ENCODE assay signal across 9 cellular contexts in the genomic region with DNA sequence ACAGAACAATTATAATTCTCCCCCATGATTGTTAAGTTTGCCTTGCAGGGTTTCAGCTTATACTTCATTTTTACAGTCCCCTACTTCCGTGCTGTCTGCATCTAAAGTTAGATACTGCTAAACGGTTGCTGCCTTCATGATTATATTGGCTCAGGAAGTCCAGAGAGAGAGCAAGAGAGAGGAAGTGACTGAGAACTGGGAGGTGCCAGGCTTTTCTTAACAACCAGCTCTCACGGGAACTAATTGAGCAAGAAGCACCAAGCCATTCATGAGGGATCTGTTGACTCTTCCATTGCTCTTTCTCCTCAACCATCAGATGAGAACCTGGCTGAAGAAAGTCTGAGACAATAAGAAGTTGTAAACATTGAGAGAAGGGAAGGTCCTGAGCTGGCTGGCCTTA.
DNase-seq lines count a peak whose midpoint lies in the region; ATAC-seq and TF ChIP-seq lines count a peak whose summit lies in the region.
"Had no signal": no experiment of that assay in that cellular context is flagged by ENCODE, and none has a peak within 500 bp of the region (broad histone marks: within the 10 kb centered on the region; RNA-seq: fewer than 3 reads in every experiment).

No MANE protein-coding gene starts in this region.

- H3K9me3 Mint-ChIP-seq in chondrocyte (ENCODE audit: low read depth): peaks cover 2% of the 10 kb centered on the region
- H3K9me3 Mint-ChIP-seq: neural crest cell had no signal

- no peaks in the 10 kb centered on the region for H3K36me3 Mint-ChIP-seq in chondrocyte (ENCODE audit: low read depth)

- ATAC-seq in sciatic nerve: peak; percentile 75
- ATAC-seq in GM21390 (IDR thresholded peaks at IDR 0.05; ENCODE audit: unreplicated experiment): no peak
- no peak for ATAC-seq in GM19023 (IDR thresholded peaks at IDR 0.05; ENCODE audit: unreplicated experiment)

- intact Hi-C loops in sciatic nerve (cut with DNase I): no loop called here

- H3K4me1 Mint-ChIP-seq in chondrocyte (ENCODE audit: low read depth): peaks cover 27% of the 10 kb centered on the region

- TF ChIP-seq CTCF in chondrocyte (IDR thresholded peaks at IDR 0.05): no peak

- no peaks in the 10 kb centered on the region for H3K27me3 Mint-ChIP-seq in chondrocyte (ENCODE audit: low read depth)

- DNase-seq in DMS53 (lab: John Stamatoyannopoulos, UW) (peak; percentile 23), DMS53 treated with DMSO at 0.1 percent for 48 hours (lab: John Stamatoyannopoulos, UW; ENCODE audit: unreplicated experiment) (no peak), NCI-H1436 treated with DMSO at 0.1 percent for 48 hours (lab: John Stamatoyannopoulos, UW) (peak; percentile 65), chondrocyte (ENCODE audit: low spot score) (no peak), sciatic nerve (ENCODE audit: low spot score) (no peak), EL (no peak)

- H3K4me3 Mint-ChIP-seq in chondrocyte (ENCODE audit: unreplicated experiment): no peak overlapping the region
- H3K4me3 Mint-ChIP-seq: neural crest cell had no signal

- peak overlapping the region; percentile 67 for H3K27ac Mint-ChIP-seq in chondrocyte (ENCODE audit: unreplicated experiment)

Comparison
In these comparisons a context has a peak if more than half of its experiments do, and no peak if none do; other contexts are left out.
1. DNase-seq: peak in DMS53 (single experiment) and NCI-H1436 treated with DMSO at 0.1 percent for 48 hours (single experiment); none in DMS53 treated with DMSO at 0.1 percent for 48 hours (single experiment), chondrocyte (single experiment), sciatic nerve (single experiment) and EL (single experiment).